ENCODE assay signal across 1 cellular context in genomic region chr2:85327757-85328617, GRCh38.
TF ChIP-seq lines count a peak whose summit lies in the region.

Gene TGOLN2 (minus strand): TSS chr2:85327989. CDS start chr2:85327962, 27 bp downstream.

TF ChIP-seq in HepG2, 621 proteins besides CTCF, POLR2A, EP300 and RAD21 (continued from another document and continues in another):
- TF ChIP-seq NR1H2 (CRISPR knock-in tag; IDR thresholded peaks at IDR 0.05; ENCODE audit: borderline replicate concordance, low read depth), result no peak; the same call in 1 of the 2 replicates
- TF ChIP-seq ZSCAN30 (CRISPR knock-in tag; IDR thresholded peaks at IDR 0.05), result 0 out of 2 replicates have a peak, but pooled peaks have one; percentile 74
- TF ChIP-seq ZNF138 (CRISPR knock-in tag; IDR thresholded peaks at IDR 0.05; ENCODE audit: low read depth), result 0 out of 2 replicates have a peak, but pooled peaks have one; percentile 30
- TF ChIP-seq ZNF713 (CRISPR knock-in tag; IDR thresholded peaks at IDR 0.05), result peak; percentile 96; the same call in 1 of the 2 replicates
- 0 out of 2 replicates have a peak, but pooled peaks have one; percentile 53 for TF ChIP-seq MTF2 (CRISPR knock-in tag; IDR thresholded peaks at IDR 0.05; ENCODE audit: borderline replicate concordance)
- TF ChIP-seq ZMYM2 (CRISPR knock-in tag; IDR thresholded peaks at IDR 0.05), result 0 out of 2 replicates have a peak, but pooled peaks have one; percentile 50
- peak; percentile 90; the same call in 1 of the 2 replicates for TF ChIP-seq TRAFD1 (CRISPR knock-in tag; IDR thresholded peaks at IDR 0.05; ENCODE audit: borderline replicate concordance)
- TF ChIP-seq SMAD1 (CRISPR knock-in tag; IDR thresholded peaks at IDR 0.05; ENCODE audit: borderline replicate concordance, low read depth), result peak; percentile 82; the same call in 1 of the 2 replicates
- TF ChIP-seq BCL3 (CRISPR knock-in tag; IDR thresholded peaks at IDR 0.05), result peak; percentile 76
- TF ChIP-seq ETV6 (CRISPR knock-in tag; conservative IDR thresholded peaks at IDR 0.05), result peak; percentile 94
- 0 out of 2 replicates have a peak, but pooled peaks have one; percentile 73 for TF ChIP-seq GZF1 (CRISPR knock-in tag; IDR thresholded peaks at IDR 0.05)
- TF ChIP-seq ZNF720 (CRISPR knock-in tag; IDR thresholded peaks at IDR 0.05), result no peak
- peak; percentile 94 for TF ChIP-seq ZNF451 (CRISPR knock-in tag; IDR thresholded peaks at IDR 0.05)
- peak; percentile 72; the same call in 1 of the 2 replicates for TF ChIP-seq MLXIP (CRISPR knock-in tag; IDR thresholded peaks at IDR 0.05; ENCODE audit: borderline replicate concordance)
- TF ChIP-seq U2AF2 (IDR thresholded peaks at IDR 0.05; ENCODE audit: low read depth, low read length), result peak; percentile 13; the same call in 1 of the 2 replicates
- peak; percentile 82; the same call in 1 of the 2 replicates for TF ChIP-seq ZBTB46 (CRISPR knock-in tag; IDR thresholded peaks at IDR 0.05; ENCODE audit: borderline replicate concordance)
- peak; percentile 95; the same call in 1 of the 2 replicates for TF ChIP-seq MXD3 (CRISPR knock-in tag; IDR thresholded peaks at IDR 0.05)
- peak; percentile 89 for TF ChIP-seq ISL2 (CRISPR knock-in tag; IDR thresholded peaks at IDR 0.05)
- TF ChIP-seq MXD1 (CRISPR knock-in tag; IDR thresholded peaks at IDR 0.05), result peak; percentile 76; the same call in 1 of the 2 replicates
- no peak for TF ChIP-seq ZKSCAN1 (IDR thresholded peaks at IDR 0.05; ENCODE audit: low read length)
- 0 out of 2 replicates have a peak, but pooled peaks have one; percentile 19 for TF ChIP-seq ZNF577 (CRISPR knock-in tag; IDR thresholded peaks at IDR 0.05; ENCODE audit: borderline replicate concordance, low read depth)
- no peak; the same call in 1 of the 2 replicates for TF ChIP-seq TERF1 (CRISPR knock-in tag; IDR thresholded peaks at IDR 0.05)
- TF ChIP-seq ZNF703 (CRISPR knock-in tag; IDR thresholded peaks at IDR 0.05; ENCODE audit: borderline replicate concordance), result peak; percentile 66; the same call in 1 of the 2 replicates
- peak; percentile 96 for TF ChIP-seq ZNF709 (CRISPR knock-in tag; IDR thresholded peaks at IDR 0.05)
- TF ChIP-seq ZC3H13 (CRISPR knock-in tag; IDR thresholded peaks at IDR 0.05), result peak; percentile 73; the same call in 1 of the 2 replicates
- no peak for TF ChIP-seq ZBTB49 (CRISPR knock-in tag; IDR thresholded peaks at IDR 0.05; ENCODE audit: borderline replicate concordance)
- no peak for TF ChIP-seq RERE (CRISPR knock-in tag; IDR thresholded peaks at IDR 0.05; ENCODE audit: low read depth)
- TF ChIP-seq REST (IDR thresholded peaks at IDR 0.05; ENCODE audit: borderline replicate concordance in 1 of 2, low read depth in 1 of 2, low read length in 2 of 2), result peak in 1 of 2 experiments; percentile 60; a peak in 1 of 4 replicates
